ENCODE assay signal across 8 cellular contexts in genomic region chr2:70118798-70119454, GRCh38. TPM values are rescaled to one million over a fixed set of nuclear protein-coding genes. Genes with fewer than 3 reads are reported as not detected.
DNase-seq lines count a peak whose midpoint lies in the region; ATAC-seq, FAIRE-seq and TF ChIP-seq lines count a peak whose summit lies in the region.

No MANE protein-coding gene starts in this region.

- peak overlapping the region; percentile 39 to 58 for H3K27ac Mint-ChIP-seq in natural killer cell treated with Interleukin-12 subunit alpha and Interleukin-12 subunit beta and Interleukin-15 and Interleukin-18, amount 100 ng/mL, for 72 hours

- no peaks in the 10 kb centered on the region for H3K9me3 ChIP-seq in K562 (replicated peaks; ENCODE audit: control insufficient read depth, insufficient read depth, low read depth, low read length)

- DNase-seq in NCI-H146 treated with DMSO at 0.1 percent for 48 hours (lab: John Stamatoyannopoulos, UW; ENCODE audit: unreplicated experiment), result peak; percentile 55
- peak in 3 of 4 experiments; percentile 33 to 86 (median 73) for DNase-seq in K562 (ENCODE audit: extremely low read depth in 1 of 4, low spot score in 3 of 4)
- peak; percentile 44 for DNase-seq in natural killer cell treated with Interleukin-12 subunit alpha and Interleukin-12 subunit beta and Interleukin-15 and Interleukin-18, amount 100 ng/mL, for 72 hours (ENCODE audit: low spot score)
- DNase-seq in SKM-1 treated with dmso at 0.1 percent for 144 hours (lab: John Stamatoyannopoulos, UW; ENCODE audit: unreplicated experiment), result no peak

- no peaks in the 10 kb centered on the region for H3K27me3 Mint-ChIP-seq in natural killer cell treated with Interleukin-12 subunit alpha and Interleukin-12 subunit beta and Interleukin-15 and Interleukin-18, amount 100 ng/mL, for 72 hours

- H3K4me3 Mint-ChIP-seq in natural killer cell treated with Interleukin-12 subunit alpha and Interleukin-12 subunit beta and Interleukin-15 and Interleukin-18, amount 100 ng/mL, for 72 hours, result no peak overlapping the region

- H3K36me3 ChIP-seq in K562 (ENCODE audit: control insufficient read depth, insufficient read depth, low read length), result no peaks in the 10 kb centered on the region

- no peaks in the 10 kb centered on the region for H4K20me1 ChIP-seq in K562 (replicated peaks; ENCODE audit: control insufficient read depth, insufficient read depth, low read length)

- in situ Hi-C loops in K562 (cut with MboI), result no loop called here

- no peaks in the 10 kb centered on the region for H3K9me1 ChIP-seq in K562 (ENCODE audit: control insufficient read depth, insufficient read depth, low read length)

- H3K4me2 ChIP-seq in K562 (ENCODE audit: insufficient read depth, low read length), result peak overlapping the region; percentile 67

- no peak for TF ChIP-seq RAD21 in K562 (CRISPR knock-in tag; conservative IDR thresholded peaks at IDR 0.05 in 1 of 2, IDR thresholded peaks at IDR 0.05 in 1 of 2)

- H3K4me3 ChIP-seq in K562, result no peak overlapping the region

- no peak for TF ChIP-seq CTCF in K562 (IDR thresholded peaks at IDR 0.05 in 2 of 3, conservative IDR thresholded peaks at IDR 0.05 in 1 of 3; ENCODE audit: insufficient read depth in 2 of 3, low read depth in 1 of 3, low read length in 3 of 3)

- WGBS in K562 (ENCODE audit: insufficient coverage, low coverage, missing lambda C conversion rate), result 6% methylated on average over 4 of the region's 4 CpGs

- H3K9me3 Mint-ChIP-seq in natural killer cell treated with Interleukin-12 subunit alpha and Interleukin-12 subunit beta and Interleukin-15 and Interleukin-18, amount 100 ng/mL, for 72 hours, result no peaks in the 10 kb centered on the region

- no peaks in the 10 kb centered on the region for H3K36me3 Mint-ChIP-seq in natural killer cell treated with Interleukin-12 subunit alpha and Interleukin-12 subunit beta and Interleukin-15 and Interleukin-18, amount 100 ng/mL, for 72 hours

- peak; percentile 77 for ATAC-seq in K562
- ATAC-seq in natural killer cell treated with Interleukin-12 subunit alpha and Interleukin-12 subunit beta and Interleukin-15 and Interleukin-18, amount 100 ng/mL, for 72 hours, result no peak
- ATAC-seq in GM21381 (IDR thresholded peaks at IDR 0.05; ENCODE audit: unreplicated experiment), result no peak
- no peak for ATAC-seq in GM21423 (IDR thresholded peaks at IDR 0.05; ENCODE audit: unreplicated experiment)
- no peak for ATAC-seq in GM18505 (IDR thresholded peaks at IDR 0.05; ENCODE audit: unreplicated experiment)

- peak overlapping the region; percentile 78 for H3K27ac ChIP-seq in K562 (ENCODE audit: extremely low read depth, low read depth, low read length)

- FAIRE-seq in G401.6 (lab: Jason Lieb, UNC) (peak; percentile 81), K562 (lab: Jason Lieb, UNC) (peak; percentile 68)

- CTCF ChIA-PET in K562 (lab: Yijun Ruan, JAX; ENCODE audit: low intra/inter-chr PET ratio), result no interaction called here

- H3K9ac ChIP-seq in K562 (ENCODE audit: insufficient read depth in 1 of 2, low read depth in 2 of 2, low read length in 2 of 2), result peak overlapping the region; percentile 57 to 79; a peak in 3 of 4 replicates

- H3K4me1 ChIP-seq in K562 (replicated peaks in 1 of 2; ENCODE audit: control insufficient read depth in 2 of 2, insufficient read depth in 2 of 2, low read length in 2 of 2), result peaks cover 46 to 56% of the 10 kb centered on the region in 2 experiments

- peaks cover 2% of the 10 kb centered on the region; the same call in 2 of the 3 replicates for H3K79me2 ChIP-seq in K562 (ENCODE audit: control insufficient read depth, insufficient read depth, low read length)

- TF ChIP-seq EP300 in K562 (IDR thresholded peaks at IDR 0.05; ENCODE audit: low read length), result no peak

- H3K4me1 Mint-ChIP-seq in natural killer cell treated with Interleukin-12 subunit alpha and Interleukin-12 subunit beta and Interleukin-15 and Interleukin-18, amount 100 ng/mL, for 72 hours (ENCODE audit: low read depth in 2 of 2), result peaks cover 36 to 43% of the 10 kb centered on the region in 2 donors

- BruUV-seq in K562 (replicated peaks; lab: Mats Ljungman, UMichigan), result TSS peak; percentile 61

- intact Hi-C loops in K562 (cut with micrococcal nuclease), result no loop called here

- H2AFZ ChIP-seq in K562 (ENCODE audit: low read depth, low read length), result peak overlapping the region; percentile 89

- H3K27me3 ChIP-seq in K562 (ENCODE audit: control insufficient read depth in 2 of 2, insufficient read depth in 2 of 2, low read length in 2 of 2), result no peaks in the 10 kb centered on the region

- POLR2A ChIA-PET in K562 (lab: Yijun Ruan, JAX), result interaction anchor here (0.9 to 2.2 kb wide), 7 partner anchors 9 to 42 kb away, joined by 3 to 9 read pairs (median 4); no protein-coding TSS in a partner anchor

- peak; percentile 45; the same call in 1 of the 2 replicates for TF ChIP-seq POLR2A in K562 (conservative IDR thresholded peaks at IDR 0.05)
- no peak for TF ChIP-seq POLR2A in GM18505 (IDR thresholded peaks at IDR 0.05; ENCODE audit: borderline replicate concordance, extremely low read depth, insufficient read depth, insufficient read length)

TF ChIP-seq in K562, 482 proteins besides CTCF, POLR2A, EP300 and RAD21 (continues in another document):
- TF ChIP-seq U2AF1 (optimal IDR thresholded peaks at IDR 0.05; ENCODE audit: low read depth, low read length), result no peak
- TF ChIP-seq HDAC8 (tag; IDR thresholded peaks at IDR 0.05), result no peak
- no peak for TF ChIP-seq ILK (tag; IDR thresholded peaks at IDR 0.05; ENCODE audit: borderline replicate concordance, low read depth)
- TF ChIP-seq ZNF445 (CRISPR knock-in tag; IDR thresholded peaks at IDR 0.05; ENCODE audit: low read depth), result no peak
- no peak for TF ChIP-seq SREBF2 (CRISPR knock-in tag; IDR thresholded peaks at IDR 0.05)
- no peak for TF ChIP-seq FOXJ2 (tag; IDR thresholded peaks at IDR 0.05)
- no peak for TF ChIP-seq CREB5 (CRISPR knock-in tag; IDR thresholded peaks at IDR 0.05)
- no peak for TF ChIP-seq ATF4 (CRISPR knock-in tag; IDR thresholded peaks at IDR 0.05)
- TF ChIP-seq ZNF274 (IDR thresholded peaks at IDR 0.05; ENCODE audit: borderline replicate concordance, low read depth, low read length), result no peak
- TF ChIP-seq MAFG (tag; conservative IDR thresholded peaks at IDR 0.05), result no peak
- no peak for TF ChIP-seq TCF7L2 (IDR thresholded peaks at IDR 0.05; ENCODE audit: low read depth, low read length)
- 0 out of 2 replicates have a peak, but pooled peaks have one; percentile 14 for TF ChIP-seq LCOR (CRISPR knock-in tag; IDR thresholded peaks at IDR 0.05)
- TF ChIP-seq MXI1 (IDR thresholded peaks at IDR 0.05; ENCODE audit: low read depth, low read length), result no peak
- no peak for TF ChIP-seq MECOM (CRISPR knock-in tag; IDR thresholded peaks at IDR 0.05)
- no peak for TF ChIP-seq POLR3A (IDR thresholded peaks at IDR 0.05; ENCODE audit: borderline replicate concordance, extremely low read depth, insufficient read depth, insufficient read length)
- TF ChIP-seq BRCA1 (IDR thresholded peaks at IDR 0.05), result no peak
- no peak for TF ChIP-seq BRCA1 (CRISPR knock-in tag; IDR thresholded peaks at IDR 0.05)
- no peak for TF ChIP-seq ID3 (CRISPR knock-in tag; IDR thresholded peaks at IDR 0.05)
- no peak for TF ChIP-seq ID3 (tag; IDR thresholded peaks at IDR 0.05)

RNA-seq across cellular contexts. Expression of gene PCBP1, which starts 31.6 kb away (rescaled TPM):
- total RNA-seq in K562 (2011; cell fraction: chromatin; rRNA removed; ENCODE audit: low replicate concordance), result 30.2 and 53.7 TPM in 2 replicates
- 60.7 and 63.0 TPM in 2 replicates for total RNA-seq in K562 (2011; cell fraction: nucleolus; rRNA removed)
- 58.0 and 69.2 TPM in 2 replicates for total RNA-seq in K562 (2011; cell fraction: nucleoplasm; rRNA removed)
- total RNA-seq in K562 (2014; rRNA removed) (78.1 and 99.4 TPM in 2 replicates), K562 (2014; rRNA removed; fragmentation: Illumina TruSeq; extraction: Trizol) (58.9 and 61.9 TPM in 2 replicates), K562 (2015; rRNA removed; fragmentation: Illumina TruSeq; extraction: Trizol) (72.5 and 76.0 TPM in 2 replicates), K562 (2021) (407 and 420 TPM in 2 replicates)
- polyA plus RNA-seq in K562 (2011; rRNA removed) (122 and 123 TPM in 2 replicates), K562 (2014; fragmentation: Illumina TruSeq; extraction: Trizol) (347 and 391 TPM in 2 replicates), K562 (2014; fragmentation: Nextera tagmentation; extraction: Ambion mirVana) (10 to 100 TPM; 19.2 to 23.9 TPM), K562 (2014; rRNA removed) (212 and 227 TPM in 2 replicates)
- polyA plus RNA-seq in K562 (2011; cell fraction: cytosol; rRNA removed), result 131 and 249 TPM in 2 replicates
- polyA plus RNA-seq in K562 (2011; cell fraction: nucleus; rRNA removed), result 78.5 and 114 TPM in 2 replicates
- 431 TPM in 2 replicates for polyA plus RNA-seq in K562 (2012)
- polyA minus RNA-seq in K562 (2011; rRNA and poly(A)+ RNA removed), result 55.6 and 69.8 TPM in 2 replicates
- 92.3 and 95.3 TPM in 2 replicates for polyA minus RNA-seq in K562 (2011; cell fraction: cytosol; rRNA and poly(A)+ RNA removed)
- polyA minus RNA-seq in K562 (2011; cell fraction: nucleus; rRNA and poly(A)+ RNA removed), result 36.1 and 36.7 TPM in 2 replicates
- 100 to 1,000 TPM; 357 to 363 TPM for total RNA-seq in natural killer cell treated with Interleukin-12 subunit alpha and Interleukin-12 subunit beta and Interleukin-15 and Interleukin-18, amount 100 ng/mL, for 72 hours
